18 cellular contexts compared by ENCODE assay signal in genomic region chr2:215461836-215462532, GRCh38. TPM values are rescaled to one million over a fixed set of nuclear protein-coding genes. Genes with fewer than 3 reads are reported as not detected.
DNase-seq lines count a peak whose midpoint lies in the region; ATAC-seq, FAIRE-seq and TF ChIP-seq lines count a peak whose summit lies in the region.
"Had no signal": no experiment of that assay in that cellular context is flagged by ENCODE, and none has a peak within 500 bp of the region (broad histone marks: within the 10 kb centered on the region; RNA-seq: fewer than 3 reads in every experiment).

No MANE protein-coding gene starts in this region.

- H3K27ac ChIP-seq in H1 (ENCODE audit: low read depth, low read length) = no peak overlapping the region

- 0 out of 2 replicates have a peak overlapping the region, but pooled peaks have one; percentile 52 for H2BK20ac ChIP-seq in H1 (ENCODE audit: low read length)

- no peak overlapping the region for H2BK15ac ChIP-seq in H1 (ENCODE audit: low read length)

- no peak overlapping the region for H3K4me3 Mint-ChIP-seq in stimulated activated naive CD8-positive, alpha-beta T cell treated with anti-CD3 and anti-CD28 coated beads, Interleukin-15, amount 100 ng/mL, for 72 hours
- H3K4me3 Mint-ChIP-seq: activated naive CD4-positive, alpha-beta T cell treated with anti-CD3 and anti-CD28 coated beads, Interleukin-2, amount 10 ng/mL, durations not matched to agents 7 days and 5 days had no signal

- ATAC-seq in HG03571 (IDR thresholded peaks at IDR 0.05; ENCODE audit: unreplicated experiment) = no peak
- ATAC-seq in stimulated activated naive CD8-positive, alpha-beta T cell treated with anti-CD3 and anti-CD28 coated beads, Interleukin-15, amount 100 ng/mL, for 72 hours = no peak
- ATAC-seq: esophagus mucosa had no signal

- H3K79me2 ChIP-seq in H1 (ENCODE audit: control insufficient read depth in 1 of 2, insufficient read depth in 2 of 2, low read length in 2 of 2) = no peaks in the 10 kb centered on the region

- H3K4me1 ChIP-seq in H1 (replicated peaks in 1 of 4; ENCODE audit: control insufficient read depth in 3 of 4, insufficient read depth in 4 of 4, low read length in 3 of 4) = no peaks in the 10 kb centered on the region
- H3K4me1 ChIP-seq: HAP-1 had no signal

- H3K4me2 ChIP-seq in H1 (ENCODE audit: insufficient read depth in 1 of 2, low read depth in 2 of 2, low read length in 2 of 2) = no peak overlapping the region

- no peak overlapping the region for H3K9ac ChIP-seq in H1 (replicated peaks in 1 of 4; ENCODE audit: extremely low read depth in 1 of 4, low read depth in 3 of 4, low read length in 3 of 4)

- no peaks in the 10 kb centered on the region for H3K36me3 ChIP-seq in H1 (ENCODE audit: control insufficient read depth in 2 of 4, insufficient read depth in 4 of 4, low read length in 3 of 4)
- H3K36me3 ChIP-seq: HAP-1 had no signal

- H2BK12ac ChIP-seq in H1 (ENCODE audit: low read depth, low read length) = no peak overlapping the region

- H3K9me3 Mint-ChIP-seq in stimulated activated naive CD8-positive, alpha-beta T cell treated with anti-CD3 and anti-CD28 coated beads, Interleukin-15, amount 100 ng/mL, for 72 hours = no peaks in the 10 kb centered on the region
- H3K9me3 Mint-ChIP-seq: activated naive CD4-positive, alpha-beta T cell treated with anti-CD3 and anti-CD28 coated beads, Interleukin-2, amount 10 ng/mL, durations not matched to agents 7 days and 5 days had no signal

- peak; percentile 62 for DNase-seq in EH (ENCODE audit: low read depth)
- DNase-seq in RKO (ENCODE audit: low spot score) = peak; percentile 15
- no peak for DNase-seq in H1 (ENCODE audit: low read depth in 1 of 2, low spot score in 2 of 2)
- DNase-seq in lung microvascular endothelial cell (ENCODE audit: low read depth in 2 of 2) = peak; percentile 53 to 56
- DNase-seq in activated effector memory CD4-positive, alpha-beta T cell treated with Interleukin-2 at 50 U/mL for 16 hours = no peak
- no peak for DNase-seq in globus pallidus (ENCODE audit: low spot score)
- DNase-seq in stimulated activated naive CD8-positive, alpha-beta T cell treated with anti-CD3 and anti-CD28 coated beads, Interleukin-15, amount 100 ng/mL, for 72 hours = no peak
- DNase-seq: activated CD4-positive, alpha-beta T cell treated with anti-CD3 and anti-CD28 coated beads for 1 hour; activated CD8-positive, alpha-beta memory T cell treated with anti-CD3 and anti-CD28 coated beads, Interleukin-2, amount 50 U/mL, for 4 hours; activated naive CD4-positive, alpha-beta T cell treated with anti-CD3 and anti-CD28 coated beads, Interleukin-2, amount 10 ng/mL, durations not matched to agents 7 days and 5 days; AML-193; DMS 273 treated with DMSO at 0.1 percent for 48 hours; Karpas-422; NCI-H1694; NCI-H524 treated with DMSO at 0.1 percent for 48 hours had no signal

- no peak overlapping the region for H3K23ac ChIP-seq in H1 (ENCODE audit: insufficient read length)

- 0 out of 2 replicates have a peak overlapping the region, but pooled peaks have one; percentile 15 for H2AFZ ChIP-seq in H1 (ENCODE audit: low read length)

- H2BK5ac ChIP-seq in H1 (ENCODE audit: low read depth, low read length) = no peak overlapping the region

- no peak overlapping the region for H4K91ac ChIP-seq in H1 (replicated peaks; ENCODE audit: insufficient read length, low read length)

- H3K27ac Mint-ChIP-seq in stimulated activated naive CD8-positive, alpha-beta T cell treated with anti-CD3 and anti-CD28 coated beads, Interleukin-15, amount 100 ng/mL, for 72 hours = no peak overlapping the region
- H3K27ac Mint-ChIP-seq: activated naive CD4-positive, alpha-beta T cell treated with anti-CD3 and anti-CD28 coated beads, Interleukin-2, amount 10 ng/mL, durations not matched to agents 7 days and 5 days had no signal

- H4K20me1 ChIP-seq in H1 (replicated peaks in 1 of 2; ENCODE audit: control insufficient read depth in 1 of 2, insufficient read depth in 2 of 2, low read length in 2 of 2) = no peaks in the 10 kb centered on the region

- no peak overlapping the region for H3K14ac ChIP-seq in H1 (ENCODE audit: insufficient read length)

- CTCF ChIA-PET in H1 (lab: Charles Lee; ENCODE audit: partially characterized antibody) = no interaction called here

- no peaks in the 10 kb centered on the region for H3K9me3 ChIP-seq in H1 (ENCODE audit: insufficient read depth in 2 of 2, low read depth in 1 of 2, low read length in 1 of 2)
- H3K9me3 ChIP-seq: HAP-1 had no signal

- no peaks in the 10 kb centered on the region for H3K4me1 Mint-ChIP-seq in stimulated activated naive CD8-positive, alpha-beta T cell treated with anti-CD3 and anti-CD28 coated beads, Interleukin-15, amount 100 ng/mL, for 72 hours
- H3K4me1 Mint-ChIP-seq: activated naive CD4-positive, alpha-beta T cell treated with anti-CD3 and anti-CD28 coated beads, Interleukin-2, amount 10 ng/mL, durations not matched to agents 7 days and 5 days had no signal

- no peak overlapping the region for H4K5ac ChIP-seq in H1 (ENCODE audit: insufficient read length, low read depth, low read length)

- no peak overlapping the region for H2BK120ac ChIP-seq in H1 (replicated peaks; ENCODE audit: low read depth, low read length)

- no peak for TF ChIP-seq RAD21 in H1 (IDR thresholded peaks at IDR 0.05 in 1 of 2, conservative IDR thresholded peaks at IDR 0.05 in 1 of 2; ENCODE audit: low read depth in 2 of 2, low read length in 2 of 2)

- no peak overlapping the region for H3K4me3 ChIP-seq in H1 (ENCODE audit: extremely low read depth in 1 of 4, insufficient read depth in 2 of 4, low read depth in 3 of 4, low read length in 4 of 4)
- H3K4me3 ChIP-seq: HAP-1 had no signal

- no peak for TF ChIP-seq CTCF in H1 (IDR thresholded peaks at IDR 0.05; ENCODE audit: control extremely low read depth in 1 of 3, insufficient read depth in 1 of 3, low read depth in 1 of 3, low read length in 3 of 3)

- no peak for TF ChIP-seq POLR2A in H1 (IDR thresholded peaks at IDR 0.05; ENCODE audit: control extremely low read depth in 1 of 2, low read depth in 2 of 2, low read length in 2 of 2)

- POLR2A ChIA-PET in H1 (lab: Charles Lee; ENCODE audit: partially characterized antibody) = no interaction called here

- no peak overlapping the region for H3K56ac ChIP-seq in H1 (replicated peaks; ENCODE audit: insufficient read length, low read depth, low read length)

- WGBS in H1 (ENCODE audit: extremely low coverage in 1 of 2, insufficient coverage in 1 of 2, insufficient read length in 1 of 2, insufficient replicate concordance in 2 of 2, low coverage in 1 of 2, low lambda C conversion rate in 2 of 2, missing lambda C conversion rate in 1 of 2), 2 experiments = 93% methylated on average over 5 of the region's 5 CpGs; no CpG with 5 or more reads in 1 of the 2 experiments

- no peak overlapping the region for H2AK5ac ChIP-seq in H1 (ENCODE audit: low read depth, low read length)

- no peak overlapping the region for H3K4ac ChIP-seq in H1 (replicated peaks; ENCODE audit: insufficient read length, low read depth, low read length)

- H3K27me3 ChIP-seq in H1 (replicated peaks in 1 of 4; ENCODE audit: control insufficient read depth in 3 of 4, extremely low read depth in 1 of 4, insufficient read depth in 3 of 4, low read length in 3 of 4) = no peaks in the 10 kb centered on the region

- H3K18ac ChIP-seq in H1 (ENCODE audit: extremely low read depth, low read length) = no peak overlapping the region

- FAIRE-seq in H1 (lab: Jason Lieb, UNC) = no peak

- no peak overlapping the region for H4K8ac ChIP-seq in H1 (ENCODE audit: extremely low read depth, insufficient read depth, low read length)

- no peak for TF ChIP-seq EP300 in H1 (IDR thresholded peaks at IDR 0.05; ENCODE audit: borderline replicate concordance in 1 of 2, low read depth in 2 of 2, low read length in 2 of 2)

- H3K23me2 ChIP-seq in H1 (ENCODE audit: low read depth, low read length) = no peaks in the 10 kb centered on the region

- H3K79me1 ChIP-seq in H1 (ENCODE audit: low read depth, low read length) = no peaks in the 10 kb centered on the region

- no peaks in the 10 kb centered on the region for H3K27me3 Mint-ChIP-seq in stimulated activated naive CD8-positive, alpha-beta T cell treated with anti-CD3 and anti-CD28 coated beads, Interleukin-15, amount 100 ng/mL, for 72 hours
- H3K27me3 Mint-ChIP-seq: activated naive CD4-positive, alpha-beta T cell treated with anti-CD3 and anti-CD28 coated beads, Interleukin-2, amount 10 ng/mL, durations not matched to agents 7 days and 5 days had no signal

TF ChIP-seq in H1, 55 proteins besides CTCF, POLR2A, EP300 and RAD21:
- TF ChIP-seq BRCA1 (IDR thresholded peaks at IDR 0.05; ENCODE audit: low read depth, low read length) = no peak
- no peak for TF ChIP-seq SIN3A (conservative IDR thresholded peaks at IDR 0.05 in 1 of 2, IDR thresholded peaks at IDR 0.05 in 1 of 2; ENCODE audit: low read depth in 1 of 2, low read length in 2 of 2)
- TF ChIP-seq SIX5 (IDR thresholded peaks at IDR 0.05; ENCODE audit: low read depth, low read length) = no peak
- no peak for TF ChIP-seq EZH2 (IDR thresholded peaks at IDR 0.05; ENCODE audit: low read depth, low read length, severe bottlenecking)

RNA-seq across cellular contexts. Expression of gene FN1, which starts 26.1 kb away (rescaled TPM):
- total RNA-seq in H1 (2021; fragmentation: NEBNext Ultra II Directional; extraction: Animal tissue kit (Norgen Biotek cat#: 25700)) = 109 and 116 TPM in 2 replicates
- polyA plus RNA-seq in H1 (2011; rRNA removed) = 42.4 and 42.9 TPM in 2 replicates
- 43.8 TPM for polyA plus RNA-seq in H1 (2011; cell fraction: cytosol; rRNA removed)
- 156 TPM for polyA plus RNA-seq in H1 (2011; cell fraction: nucleus; rRNA removed)
- polyA plus RNA-seq in H1 (2012, experiment 1 of 2) = 62.9 to 96.1 TPM (median 74.4 TPM) in 4 replicates
- 11.6 TPM for polyA plus RNA-seq in H1 (2012, experiment 2 of 2)
- polyA plus RNA-seq in H1 (2013, experiment 1 of 2) = 149 TPM
- 106 TPM for polyA plus RNA-seq in H1 (2013, experiment 2 of 2)
- polyA minus RNA-seq in H1 (2011; rRNA and poly(A)+ RNA removed) = 75.3 and 112 TPM in 2 replicates
- polyA minus RNA-seq in H1 (2011; cell fraction: cytosol; rRNA and poly(A)+ RNA removed) = 58.6 TPM
- 61.7 TPM for polyA minus RNA-seq in H1 (2011; cell fraction: nucleus; rRNA and poly(A)+ RNA removed)
- 305 and 470 TPM in 2 replicates for total RNA-seq in lung microvascular endothelial cell

Comparison
In these comparisons a context has a peak if more than half of its experiments do, and no peak if none do; other contexts are left out.
1. DNase-seq: peak in EH (single experiment), RKO (single experiment) and lung microvascular endothelial cell (2 of 2); none in H1 (0 of 2), activated effector memory CD4-positive, alpha-beta T cell treated with Interleukin-2 at 50 U/mL for 16 hours (single experiment), globus pallidus (single experiment) and stimulated activated naive CD8-positive, alpha-beta T cell treated with anti-CD3 and anti-CD28 coated beads, Interleukin-15, amount 100 ng/mL, for 72 hours (0 of 2).